Comparison of ENCODE assay signal across 26 cellular contexts in the genomic region with DNA sequence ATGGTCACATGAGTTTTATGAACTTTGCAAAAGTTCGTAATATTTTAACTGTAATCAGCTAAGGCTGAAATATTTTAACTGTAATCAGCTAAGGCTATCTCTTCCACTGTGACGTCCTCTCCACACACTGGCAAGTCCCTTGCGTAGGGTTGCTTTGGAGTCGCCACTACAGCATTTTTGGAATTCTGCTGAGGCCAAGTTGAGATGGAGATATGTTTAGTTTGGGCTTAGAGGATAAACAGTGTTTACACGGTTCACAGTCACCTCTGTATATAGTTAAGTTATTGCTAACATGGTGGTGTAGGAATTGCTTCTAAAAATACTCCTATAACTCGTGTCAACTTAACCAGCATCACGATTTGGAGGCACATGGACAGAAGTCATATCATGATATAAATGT.
"Had no signal": no experiment of that assay in that cellular context is flagged by ENCODE, and none has a peak within 500 bp of the region (broad histone marks: within the 10 kb centered on the region; RNA-seq: fewer than 3 reads in every experiment).

No MANE protein-coding gene starts in this region.

- ATAC-seq: activated CD8-positive, alpha-beta memory T cell treated with anti-CD3 and anti-CD28 coated beads, Interleukin-2, amount 10 ng/mL, durations not matched to agents 7 days and 5 days; activated CD8-positive, alpha-beta T cell treated with anti-CD3 and anti-CD28 coated beads for 36 hours; activated naive CD4-positive, alpha-beta T cell treated with anti-CD3 and anti-CD28 coated beads, Interleukin-2, amount 50 U/mL, for 72 hours; activated T-cell treated with anti-CD3 and anti-CD28 coated beads, Interleukin-2, amount 50 U/mL, for 72 hours; effector memory CD8-positive, alpha-beta T cell; esophagus mucosa; gastrocnemius medialis; left cardiac atrium; left ventricle myocardium superior; pancreas; stimulated activated naive CD8-positive, alpha-beta T cell treated with anti-CD3 and anti-CD28 coated beads, Interleukin-15, Interleukin-2, amounts not matched to agents 100 U/mL and 50 U/mL, for 24 hours had no signal

- H3K27ac ChIP-seq: gastrocnemius medialis, pancreas, prostate gland, sigmoid colon, testis had no signal

- DNase-seq: activated B cell treated with CpG ODN at 0.5 μM for 24 hours; activated CD4-positive, alpha-beta T cell treated with anti-CD3 and anti-CD28 coated beads, Interleukin-2, amount 50 U/mL, for 1 hour; activated CD8-positive, alpha-beta memory T cell treated with anti-CD3 and anti-CD28 coated beads, Interleukin-2, amount 10 ng/mL, durations not matched to agents 7 days and 5 days; activated CD8-positive, alpha-beta T cell treated with anti-CD3 and anti-CD28 coated beads for 36 hours; activated naive CD4-positive, alpha-beta T cell; activated T-cell treated with anti-CD3 and anti-CD28 coated beads, Interleukin-2, amount 50 U/mL, for 72 hours; aorta; cortex of kidney; effector memory CD8-positive, alpha-beta T cell; gastrocnemius medialis; glutamatergic neuron; left cardiac atrium; left ventricle myocardium superior; midbrain; naive thymus-derived CD4-positive, alpha-beta T cell; pancreas; sigmoid colon; stimulated activated naive CD8-positive, alpha-beta T cell treated with anti-CD3 and anti-CD28 coated beads, Interleukin-15, Interleukin-2, amounts not matched to agents 100 U/mL and 50 U/mL, for 24 hours; T-helper 1 cell; testis; transverse colon had no signal

- H3K9me3 ChIP-seq: gastrocnemius medialis, pancreas, prostate gland, sigmoid colon, testis, transverse colon had no signal

- FAIRE-seq: keratinocyte, pancreas, urothelium cell line had no signal

- H3K4me1 ChIP-seq: testis had no signal

- H3K36me3 ChIP-seq: gastrocnemius medialis, pancreas, prostate gland, sigmoid colon, transverse colon had no signal

- H3K27me3 ChIP-seq: gastrocnemius medialis, pancreas, sigmoid colon, testis, transverse colon had no signal

- H3K4me3 ChIP-seq: gastrocnemius medialis, pancreas, prostate gland, sigmoid colon, testis, transverse colon had no signal
